In the genomic region with DNA sequence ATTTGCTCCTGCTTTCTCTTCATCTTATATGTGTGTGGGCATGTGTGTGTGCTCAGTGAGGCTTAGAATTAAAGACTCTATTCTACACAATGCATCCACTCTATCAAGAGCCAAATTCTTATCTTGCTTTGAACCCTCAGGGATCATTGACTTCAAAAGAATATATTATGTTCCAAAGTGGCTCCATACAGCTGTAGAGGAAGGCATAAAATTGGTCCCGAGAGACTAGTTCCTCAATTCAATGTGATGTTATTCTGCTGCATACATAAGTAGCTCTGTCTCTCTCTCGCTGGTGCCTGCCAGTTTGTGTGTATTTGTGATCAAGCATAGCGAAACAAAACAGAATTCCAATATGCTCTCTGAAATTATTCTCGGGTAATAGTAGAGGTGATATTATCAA, we compare ENCODE assay signal across 1 cellular context.
TF ChIP-seq lines count a peak whose summit lies in the region.

No MANE protein-coding gene starts in this region.

TF ChIP-seq in H1, 55 proteins besides CTCF, POLR2A, EP300 and RAD21:
- TF ChIP-seq GTF2F1 (IDR thresholded peaks at IDR 0.05; ENCODE audit: borderline replicate concordance, low read depth, low read length): no peak
- TF ChIP-seq SP1 (IDR thresholded peaks at IDR 0.05; ENCODE audit: low read depth, low read length): no peak
- TF ChIP-seq MAFK (IDR thresholded peaks at IDR 0.05; ENCODE audit: low read depth, low read length): no peak
- TF ChIP-seq TBP (IDR thresholded peaks at IDR 0.05; ENCODE audit: low read depth, low read length): no peak
- no peak for TF ChIP-seq RNF2 (IDR thresholded peaks at IDR 0.05; ENCODE audit: borderline replicate concordance, low read depth, low read length, missing control alignments, poor library complexity, severe bottlenecking)
- TF ChIP-seq HDAC2 (IDR thresholded peaks at IDR 0.05; ENCODE audit: borderline replicate concordance in 1 of 2, low read depth in 2 of 2, low read length in 2 of 2): no peak
- TF ChIP-seq NANOG (IDR thresholded peaks at IDR 0.05; ENCODE audit: insufficient read depth, low read depth, low read length, poor library complexity, severe bottlenecking): no peak
- no peak for TF ChIP-seq JUN (IDR thresholded peaks at IDR 0.05; ENCODE audit: low read depth, low read length)
- no peak for TF ChIP-seq HDAC6 (IDR thresholded peaks at IDR 0.05; ENCODE audit: low read depth, low read length)
- TF ChIP-seq SIRT6 (IDR thresholded peaks at IDR 0.05; ENCODE audit: low read length): no peak
- TF ChIP-seq KDM5A (IDR thresholded peaks at IDR 0.05; ENCODE audit: low read length): no peak
- TF ChIP-seq, protein P1, sequence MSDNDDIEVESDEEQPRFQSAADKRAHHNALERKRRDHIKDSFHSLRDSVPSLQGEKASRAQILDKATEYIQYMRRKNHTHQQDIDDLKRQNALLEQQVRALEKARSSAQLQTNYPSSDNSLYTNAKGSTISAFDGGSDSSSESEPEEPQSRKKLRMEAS (IDR thresholded peaks at IDR 0.05): no peak
- TF ChIP-seq, protein P2, sequence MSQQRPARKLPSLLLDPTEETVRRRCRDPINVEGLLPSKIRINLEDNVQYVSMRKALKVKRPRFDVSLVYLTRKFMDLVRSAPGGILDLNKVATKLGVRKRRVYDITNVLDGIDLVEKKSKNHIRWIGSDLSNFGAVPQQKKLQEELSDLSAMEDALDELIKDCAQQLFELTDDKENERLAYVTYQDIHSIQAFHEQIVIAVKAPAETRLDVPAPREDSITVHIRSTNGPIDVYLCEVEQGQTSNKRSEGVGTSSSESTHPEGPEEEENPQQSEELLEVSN (IDR thresholded peaks at IDR 0.05): no peak
